24 cellular contexts compared by ENCODE assay signal in genomic region chr3:57737840-57738239, GRCh38. TPM values are rescaled to one million over a fixed set of nuclear protein-coding genes. Genes with fewer than 3 reads are reported as not detected.
DNase-seq lines count a peak whose midpoint lies in the region; ATAC-seq, FAIRE-seq and TF ChIP-seq lines count a peak whose summit lies in the region.
"Had no signal": no experiment of that assay in that cellular context is flagged by ENCODE, and none has a peak within 500 bp of the region (broad histone marks: within the 10 kb centered on the region; RNA-seq: fewer than 3 reads in every experiment).

No MANE protein-coding gene starts in this region.

- H3K27me3 Mint-ChIP-seq in neural progenitor cell (ENCODE audit: insufficient read depth, low read depth), result peaks cover 2% of the 10 kb centered on the region
- H3K27me3 Mint-ChIP-seq: B cell had no signal

- WGBS in right cardiac atrium, result 76% methylated on average over 7 of the region's 7 CpGs

- no peaks in the 10 kb centered on the region for H3K36me3 Mint-ChIP-seq in neural progenitor cell
- H3K36me3 Mint-ChIP-seq: CD4-positive, CD25-positive, alpha-beta regulatory T cell; CD8-positive, alpha-beta T cell had no signal

- H3K9me3 ChIP-seq in right atrium auricular region (no peaks in the 10 kb centered on the region), left ventricle myocardium inferior (replicated peaks) (no peaks in the 10 kb centered on the region), right cardiac atrium (ENCODE audit: control insufficient read depth, low read length) (no peaks in the 10 kb centered on the region), neural progenitor cell (ENCODE audit: low read depth) (no peaks in the 10 kb centered on the region), gastrocnemius medialis (no peaks in the 10 kb centered on the region)
- H3K9me3 ChIP-seq: BLaER1, Caco-2 had no signal

- no peak overlapping the region for H3K27ac Mint-ChIP-seq in neural progenitor cell
- H3K27ac Mint-ChIP-seq: B cell; CD4-positive, CD25-positive, alpha-beta regulatory T cell; CD8-positive, alpha-beta T cell had no signal

- no peak overlapping the region for H3K9ac ChIP-seq in neural progenitor cell
- H3K9ac ChIP-seq: BLaER1, GM23248 had no signal

- H3K27me3 ChIP-seq in right atrium auricular region, result no peaks in the 10 kb centered on the region
- no peaks in the 10 kb centered on the region for H3K27me3 ChIP-seq in left ventricle myocardium inferior (ENCODE audit: low read depth)
- no peaks in the 10 kb centered on the region for H3K27me3 ChIP-seq in right cardiac atrium (ENCODE audit: control insufficient read depth, insufficient read depth)
- H3K27me3 ChIP-seq in neural progenitor cell, result no peaks in the 10 kb centered on the region
- no peaks in the 10 kb centered on the region for H3K27me3 ChIP-seq in gastrocnemius medialis
- H3K27me3 ChIP-seq: BLaER1 had no signal

- H3K4me3 ChIP-seq in right atrium auricular region, result no peak overlapping the region
- H3K4me3 ChIP-seq in left ventricle myocardium inferior, result peak overlapping the region; percentile 4
- H3K4me3 ChIP-seq in right cardiac atrium (ENCODE audit: low read length), result no peak overlapping the region
- no peak overlapping the region for H3K4me3 ChIP-seq in neural progenitor cell
- H3K4me3 ChIP-seq in gastrocnemius medialis, result no peak overlapping the region
- H3K4me3 ChIP-seq: BLaER1, GM23248 had no signal

- peak; percentile 10 for ATAC-seq in Right ventricle myocardium inferior
- no peak for ATAC-seq in right cardiac atrium
- no peak for ATAC-seq in gastrocnemius medialis
- ATAC-seq: CD8-positive, alpha-beta T cell had no signal

- peak overlapping the region; percentile 34 for H2AFZ ChIP-seq in neural progenitor cell (replicated peaks)

- no peak for TF ChIP-seq CTCF in right atrium auricular region (IDR thresholded peaks at IDR 0.05)
- no peak for TF ChIP-seq CTCF in left ventricle myocardium inferior (IDR thresholded peaks at IDR 0.05; ENCODE audit: borderline replicate concordance)
- TF ChIP-seq CTCF in neural progenitor cell (IDR thresholded peaks at IDR 0.05), result no peak
- TF ChIP-seq CTCF in gastrocnemius medialis (IDR thresholded peaks at IDR 0.05 in 4 of 5, conservative IDR thresholded peaks at IDR 0.05 in 1 of 5), result no peak

- FAIRE-seq in HTR-8/SVneo (lab: Jason Lieb, UNC), result no peak
- FAIRE-seq: A204.1, G401.6, GM12892, H1 had no signal

- no peak overlapping the region for H3K4me3 Mint-ChIP-seq in neural progenitor cell
- H3K4me3 Mint-ChIP-seq: B cell; CD4-positive, CD25-positive, alpha-beta regulatory T cell; CD8-positive, alpha-beta T cell had no signal

- no peaks in the 10 kb centered on the region for H3K79me2 ChIP-seq in neural progenitor cell (ENCODE audit: low read depth)

- in situ Hi-C loops in gastrocnemius medialis (cut with MboI; ENCODE audit: low sequenced_read_pairs in 4 of 4), result no loop called here

- H3K4me1 Mint-ChIP-seq in neural progenitor cell, result peaks cover 6% of the 10 kb centered on the region
- H3K4me1 Mint-ChIP-seq: B cell had no signal

- TF ChIP-seq POLR2A in gastrocnemius medialis (IDR thresholded peaks at IDR 0.05), result no peak

- H3K36me3 ChIP-seq in right atrium auricular region, result no peaks in the 10 kb centered on the region
- H3K36me3 ChIP-seq in left ventricle myocardium inferior, result no peaks in the 10 kb centered on the region
- H3K36me3 ChIP-seq in neural progenitor cell, result no peaks in the 10 kb centered on the region
- H3K36me3 ChIP-seq in gastrocnemius medialis, result no peaks in the 10 kb centered on the region
- H3K36me3 ChIP-seq: BLaER1 had no signal

- H3K27ac ChIP-seq in right atrium auricular region (no peak overlapping the region), left ventricle myocardium inferior (replicated peaks) (peak overlapping the region; percentile 86), right cardiac atrium (ENCODE audit: low read length) (no peak overlapping the region), neural progenitor cell (no peak overlapping the region), gastrocnemius medialis (peak overlapping the region; percentile 10 to 67 (median 38))
- H3K27ac ChIP-seq: 22Rv1, BLaER1, C4-2B, GM23248 had no signal

- intact Hi-C loops in Right ventricle myocardium inferior (cut with DNase I) (no loop called here), left ventricle myocardium inferior (cut with micrococcal nuclease) (no loop called here), right cardiac atrium (cut with DNase I) (no loop called here), gastrocnemius medialis (cut with DNase I; ENCODE audit: low total_unique reads) (no loop called here)

- no peaks in the 10 kb centered on the region for H3K9me3 Mint-ChIP-seq in neural progenitor cell
- H3K9me3 Mint-ChIP-seq: CD8-positive, alpha-beta T cell had no signal

- H3K4me1 ChIP-seq in right atrium auricular region (peaks cover 0 to 4% of the 10 kb centered on the region in 2 donors), left ventricle myocardium inferior (peaks cover 25% of the 10 kb centered on the region), right cardiac atrium (ENCODE audit: control insufficient read depth, insufficient read depth, low read length) (peaks cover 2% of the 10 kb centered on the region), neural progenitor cell (no peaks in the 10 kb centered on the region), gastrocnemius medialis (peaks cover 13 to 22% of the 10 kb centered on the region in 2 donors)
- H3K4me1 ChIP-seq: BLaER1, Caco-2 had no signal

- H3K4me2 ChIP-seq in neural progenitor cell, result no peak overlapping the region
- H3K4me2 ChIP-seq: BLaER1 had no signal

- H4K20me1 ChIP-seq in neural progenitor cell (ENCODE audit: low read depth), result no peaks in the 10 kb centered on the region
- H4K20me1 ChIP-seq: BLaER1 had no signal

- DNase-seq in Right ventricle myocardium inferior (ENCODE audit: missing footprints), result no peak
- DNase-seq in right atrium auricular region (ENCODE audit: low spot score), result no peak
- DNase-seq in left ventricle myocardium inferior, result no peak
- no peak for DNase-seq in right cardiac atrium
- DNase-seq in neural progenitor cell (ENCODE audit: low spot score), result no peak
- no peak for DNase-seq in gastrocnemius medialis
- no peak for DNase-seq in HTR-8/SVneo (ENCODE audit: insufficient read length, low spot score)
- DNase-seq in iPS-NIHi11 (ENCODE audit: low spot score), result no peak
- DNase-seq: Caco-2; CD4-positive, CD25-positive, alpha-beta regulatory T cell; CD8-positive, alpha-beta T cell; DMS153; DND-41; GM23248; H7; HCEC 1CT had no signal

- H3F3A ChIP-seq in neural progenitor cell (ENCODE audit: low read depth), result no peaks in the 10 kb centered on the region

RNA-seq across cellular contexts. Expression of gene SLMAP, which starts 18.3 kb away (rescaled TPM):
- total RNA-seq in Right ventricle myocardium inferior, result 294 TPM
- 100 to 1,000 TPM; 220 to 256 TPM for total RNA-seq in right atrium auricular region
- 316 TPM for total RNA-seq in left ventricle myocardium inferior
- 100 to 1,000 TPM; 231 to 414 (median 255) TPM for total RNA-seq in right cardiac atrium
- 112 TPM for polyA plus RNA-seq in right cardiac atrium
- 36.4 and 59.4 TPM in 2 replicates for total RNA-seq in neural progenitor cell (ENCODE audit: low replicate concordance)
- 100 to 1,000 TPM in 2 of 4 donors, 10 to 100 TPM in 2; 81.1 to 113 (median 97.1) TPM for total RNA-seq in gastrocnemius medialis

RNA-seq across cellular contexts. Expression of gene DENND6A, which starts 45.0 kb away (rescaled TPM):
- 13.3 TPM for total RNA-seq in Right ventricle myocardium inferior
- 10 to 100 TPM; 12.7 to 13.3 TPM for total RNA-seq in right atrium auricular region
- 14.7 TPM for total RNA-seq in left ventricle myocardium inferior
- total RNA-seq in right cardiac atrium, result 10 to 100 TPM; 13.5 to 22.1 (median 16.5) TPM
- polyA plus RNA-seq in right cardiac atrium, result 5.5 TPM
- total RNA-seq in neural progenitor cell (ENCODE audit: low replicate concordance), result 29.5 and 35.4 TPM in 2 replicates
- 10 to 100 TPM in 3 of 4 donors, 1 to 10 TPM in 1; 6.4 to 18.9 (median 14.9) TPM for total RNA-seq in gastrocnemius medialis

Comparison
In these comparisons a context has a peak if more than half of its experiments do, and no peak if none do; other contexts are left out.
1. H3K27ac ChIP-seq: peak in left ventricle myocardium inferior (single experiment) and gastrocnemius medialis (4 of 4); none in right atrium auricular region (0 of 2), right cardiac atrium (single experiment) and neural progenitor cell (single experiment).